ENCODE assay signal across 8 cellular contexts in genomic region chr1:10866314-10867091, GRCh38.
DNase-seq lines count a peak whose midpoint lies in the region; ATAC-seq and TF ChIP-seq lines count a peak whose summit lies in the region.

No MANE protein-coding gene starts in this region.

- ATAC-seq in activated CD8-positive, alpha-beta memory T cell treated with anti-CD3 and anti-CD28 coated beads, Interleukin-2, amount 10 ng/mL, durations not matched to agents 7 days and 5 days, result peak; percentile 43
- ATAC-seq in GM18867 (IDR thresholded peaks at IDR 0.05; ENCODE audit: unreplicated experiment), result no peak

- no peaks in the 10 kb centered on the region for H4K20me1 ChIP-seq in Loucy (ENCODE audit: insufficient read depth, low read length, poor library complexity, severe bottlenecking)

- H3K4me1 Mint-ChIP-seq in activated CD8-positive, alpha-beta memory T cell treated with anti-CD3 and anti-CD28 coated beads, Interleukin-2, amount 10 ng/mL, durations not matched to agents 7 days and 5 days, result peaks cover 10% of the 10 kb centered on the region

- no peak overlapping the region for H3K27ac Mint-ChIP-seq in activated CD8-positive, alpha-beta memory T cell treated with anti-CD3 and anti-CD28 coated beads, Interleukin-2, amount 10 ng/mL, durations not matched to agents 7 days and 5 days

- H3K4me3 ChIP-seq in Loucy (ENCODE audit: low read length, poor library complexity, severe bottlenecking) (peak overlapping the region; percentile 68), fibroblast of the aortic adventitia (ENCODE audit: low read depth, low read length) (peak overlapping the region; percentile 58)

- TF ChIP-seq CTCF in Loucy (conservative IDR thresholded peaks at IDR 0.05; ENCODE audit: low read length) (no peak), fibroblast of the aortic adventitia (IDR thresholded peaks at IDR 0.05; ENCODE audit: insufficient read depth, low read length) (no peak)

- H3F3A ChIP-seq in Loucy (ENCODE audit: low read depth), result no peaks in the 10 kb centered on the region

- H3K9me2 ChIP-seq in Loucy (replicated peaks; ENCODE audit: low read depth, low read length), result no peaks in the 10 kb centered on the region

- H3K79me2 ChIP-seq in Loucy (ENCODE audit: insufficient read depth, low read length), result no peaks in the 10 kb centered on the region

- H3K4me2 ChIP-seq in Loucy (ENCODE audit: low read depth, low read length, poor library complexity, severe bottlenecking), result peak overlapping the region; percentile 59

- CTCF ChIA-PET in activated CD8-positive, alpha-beta memory T cell treated with anti-CD3 and anti-CD28 coated beads, Interleukin-2, amount 10 ng/mL, durations not matched to agents 7 days and 5 days (lab: Charles Lee), result interaction anchor here (0.7 to 7.1 kb wide), 10 partner anchors 12 to 604 kb away, joined by 3 to 68 read pairs (median 4); no protein-coding TSS in a partner anchor

- no peaks in the 10 kb centered on the region for H3K9me3 Mint-ChIP-seq in activated CD8-positive, alpha-beta memory T cell treated with anti-CD3 and anti-CD28 coated beads, Interleukin-2, amount 10 ng/mL, durations not matched to agents 7 days and 5 days (ENCODE audit: low read depth)

- peaks cover 7% of the 10 kb centered on the region for H3K4me1 ChIP-seq in Loucy (ENCODE audit: insufficient read depth, low read length, poor library complexity, severe bottlenecking)

- H3K27me3 ChIP-seq in Loucy (ENCODE audit: insufficient read depth, low read length, poor library complexity, severe bottlenecking), result no peaks in the 10 kb centered on the region

- DNase-seq in Ammon's horn (ENCODE audit: low spot score) (peak; percentile 7), fibroblast of the aortic adventitia (ENCODE audit: low read depth) (no peak), putamen (ENCODE audit: low spot score) (peak; percentile 7), cortex of kidney (lab: John Stamatoyannopoulos, UW) (no peak), KG1 (lab: John Stamatoyannopoulos, UW) (no peak)
- no peak for DNase-seq in activated CD8-positive, alpha-beta memory T cell treated with anti-CD3 and anti-CD28 coated beads, Interleukin-2, amount 10 ng/mL, durations not matched to agents 7 days and 5 days

- no peaks in the 10 kb centered on the region for H3K9me3 ChIP-seq in Loucy (ENCODE audit: insufficient read depth, low read depth, low read length)

- H3K9ac ChIP-seq in Loucy (ENCODE audit: low read depth, low read length, poor library complexity, severe bottlenecking), result no peak overlapping the region

- H3K36me3 Mint-ChIP-seq in activated CD8-positive, alpha-beta memory T cell treated with anti-CD3 and anti-CD28 coated beads, Interleukin-2, amount 10 ng/mL, durations not matched to agents 7 days and 5 days, result no peaks in the 10 kb centered on the region

- H3K27me3 Mint-ChIP-seq in activated CD8-positive, alpha-beta memory T cell treated with anti-CD3 and anti-CD28 coated beads, Interleukin-2, amount 10 ng/mL, durations not matched to agents 7 days and 5 days, result peaks cover 72% of the 10 kb centered on the region

- no peaks in the 10 kb centered on the region for H3K36me3 ChIP-seq in Loucy (ENCODE audit: insufficient read depth, low read length)

- peak overlapping the region; percentile 43 for H3K4me3 Mint-ChIP-seq in activated CD8-positive, alpha-beta memory T cell treated with anti-CD3 and anti-CD28 coated beads, Interleukin-2, amount 10 ng/mL, durations not matched to agents 7 days and 5 days

- peak overlapping the region; percentile 68; the same call in 1 of the 2 replicates for H2AFZ ChIP-seq in Loucy (ENCODE audit: low read length)

Comparison
In these comparisons a context has a peak if more than half of its experiments do, and no peak if none do; other contexts are left out.
1. DNase-seq: peak in Ammon's horn (single experiment) and putamen (single experiment); none in activated CD8-positive, alpha-beta memory T cell treated with anti-CD3 and anti-CD28 coated beads, Interleukin-2, amount 10 ng/mL, durations not matched to agents 7 days and 5 days (single experiment), fibroblast of the aortic adventitia (single experiment), cortex of kidney (single experiment) and KG1 (single experiment).